15 cellular contexts compared by ENCODE assay signal in genomic region chr14:59920378-59920683, GRCh38. TPM values are rescaled to one million over a fixed set of nuclear protein-coding genes. Genes with fewer than 3 reads are reported as not detected.
DNase-seq lines count a peak whose midpoint lies in the region; ATAC-seq, FAIRE-seq and TF ChIP-seq lines count a peak whose summit lies in the region.
"Had no signal": no experiment of that assay in that cellular context is flagged by ENCODE, and none has a peak within 500 bp of the region (broad histone marks: within the 10 kb centered on the region; RNA-seq: fewer than 3 reads in every experiment).

No MANE protein-coding gene starts in this region.

- no peak for DNase-seq in activated CD4-positive, alpha-beta T cell treated with anti-CD3 and anti-CD28 coated beads, Interleukin-2, amount 10 ng/mL, durations not matched to agents 24 days and 14 days
- no peak for DNase-seq in activated CD4-positive, alpha-beta T cell treated with anti-CD3 and anti-CD28 coated beads, Interleukin-2, amount 10 ng/mL, durations not matched to agents 7 days and 5 days
- no peak for DNase-seq in astrocyte (ENCODE audit: low read depth)
- no peak for DNase-seq in mesendoderm
- peak; percentile 13 for DNase-seq in superior temporal gyrus (ENCODE audit: extremely low spot score)
- DNase-seq: amniotic stem cell had no signal

- H3K79me2 ChIP-seq in astrocyte (ENCODE audit: insufficient read depth, low read length) (no peaks in the 10 kb centered on the region), mesendoderm (ENCODE audit: control insufficient read depth, insufficient read depth, low read length) (no peaks in the 10 kb centered on the region)

- peaks cover 47% of the 10 kb centered on the region for H3K27me3 Mint-ChIP-seq in activated CD4-positive, alpha-beta T cell treated with anti-CD3 and anti-CD28 coated beads, Interleukin-2, amount 10 ng/mL, durations not matched to agents 24 days and 14 days
- peaks cover 51% of the 10 kb centered on the region for H3K27me3 Mint-ChIP-seq in activated CD4-positive, alpha-beta T cell treated with anti-CD3 and anti-CD28 coated beads, Interleukin-2, amount 10 ng/mL, durations not matched to agents 7 days and 5 days
- H3K27me3 Mint-ChIP-seq in astrocyte (ENCODE audit: low read depth, unreplicated experiment): peaks cover 2% of the 10 kb centered on the region

- no peaks in the 10 kb centered on the region for H3K36me3 Mint-ChIP-seq in activated CD4-positive, alpha-beta T cell treated with anti-CD3 and anti-CD28 coated beads, Interleukin-2, amount 10 ng/mL, durations not matched to agents 24 days and 14 days (ENCODE audit: low read depth)
- H3K36me3 Mint-ChIP-seq in activated CD4-positive, alpha-beta T cell treated with anti-CD3 and anti-CD28 coated beads, Interleukin-2, amount 10 ng/mL, durations not matched to agents 7 days and 5 days (ENCODE audit: low read depth): no peaks in the 10 kb centered on the region
- H3K36me3 Mint-ChIP-seq in astrocyte (ENCODE audit: low read depth, unreplicated experiment): no peaks in the 10 kb centered on the region

- CTCF ChIA-PET in activated CD4-positive, alpha-beta T cell treated with anti-CD3 and anti-CD28 coated beads, Interleukin-2, amount 10 ng/mL, durations not matched to agents 7 days and 5 days (lab: Charles Lee): no interaction called here

- no peak overlapping the region for H3K23ac ChIP-seq in mesendoderm (ENCODE audit: low read length)

- intact Hi-C loops in activated CD4-positive, alpha-beta T cell treated with anti-CD3 and anti-CD28 coated beads, Interleukin-2, amount 10 ng/mL, durations not matched to agents 24 days and 14 days (cut with micrococcal nuclease): no loop called here

- H3K9me3 ChIP-seq in astrocyte (ENCODE audit: insufficient read depth, low read depth, low read length): no peaks in the 10 kb centered on the region
- H3K9me3 ChIP-seq: A549, tibial nerve had no signal

- no peak overlapping the region for H3K4me3 ChIP-seq in astrocyte (ENCODE audit: insufficient read depth, low read depth, low read length)
- H3K4me3 ChIP-seq in mesendoderm (ENCODE audit: low read length): peak overlapping the region; percentile 28

- no peak overlapping the region for H3K9ac ChIP-seq in astrocyte (ENCODE audit: low read length)
- peak overlapping the region; percentile 77 for H3K9ac ChIP-seq in mesendoderm (ENCODE audit: low read length)
- H3K9ac ChIP-seq: KMS-11 had no signal

- peaks cover 4% of the 10 kb centered on the region for H3K4me1 Mint-ChIP-seq in activated CD4-positive, alpha-beta T cell treated with anti-CD3 and anti-CD28 coated beads, Interleukin-2, amount 10 ng/mL, durations not matched to agents 24 days and 14 days
- H3K4me1 Mint-ChIP-seq in activated CD4-positive, alpha-beta T cell treated with anti-CD3 and anti-CD28 coated beads, Interleukin-2, amount 10 ng/mL, durations not matched to agents 7 days and 5 days: peaks cover 5% of the 10 kb centered on the region
- no peaks in the 10 kb centered on the region for H3K4me1 Mint-ChIP-seq in astrocyte (ENCODE audit: low read depth, unreplicated experiment)

- no peaks in the 10 kb centered on the region for H3K9me3 Mint-ChIP-seq in activated CD4-positive, alpha-beta T cell treated with anti-CD3 and anti-CD28 coated beads, Interleukin-2, amount 10 ng/mL, durations not matched to agents 24 days and 14 days
- H3K9me3 Mint-ChIP-seq in activated CD4-positive, alpha-beta T cell treated with anti-CD3 and anti-CD28 coated beads, Interleukin-2, amount 10 ng/mL, durations not matched to agents 7 days and 5 days: no peaks in the 10 kb centered on the region
- H3K9me3 Mint-ChIP-seq in astrocyte (ENCODE audit: unreplicated experiment): no peaks in the 10 kb centered on the region

- no peaks in the 10 kb centered on the region for H3K79me1 ChIP-seq in mesendoderm (ENCODE audit: low read length)

- H3K27ac Mint-ChIP-seq in activated CD4-positive, alpha-beta T cell treated with anti-CD3 and anti-CD28 coated beads, Interleukin-2, amount 10 ng/mL, durations not matched to agents 24 days and 14 days: no peak overlapping the region
- H3K27ac Mint-ChIP-seq in activated CD4-positive, alpha-beta T cell treated with anti-CD3 and anti-CD28 coated beads, Interleukin-2, amount 10 ng/mL, durations not matched to agents 7 days and 5 days: no peak overlapping the region
- no peak overlapping the region for H3K27ac Mint-ChIP-seq in astrocyte (ENCODE audit: unreplicated experiment)

- no peak overlapping the region for H4K8ac ChIP-seq in mesendoderm (ENCODE audit: low read depth, low read length)

- no peak overlapping the region for H3K18ac ChIP-seq in mesendoderm (ENCODE audit: low read length)

- peak overlapping the region; percentile 74 for H2BK15ac ChIP-seq in mesendoderm (replicated peaks; ENCODE audit: low read depth)

- H3K4me3 Mint-ChIP-seq in activated CD4-positive, alpha-beta T cell treated with anti-CD3 and anti-CD28 coated beads, Interleukin-2, amount 10 ng/mL, durations not matched to agents 24 days and 14 days: peak overlapping the region; percentile 39
- H3K4me3 Mint-ChIP-seq in activated CD4-positive, alpha-beta T cell treated with anti-CD3 and anti-CD28 coated beads, Interleukin-2, amount 10 ng/mL, durations not matched to agents 7 days and 5 days: no peak overlapping the region
- H3K4me3 Mint-ChIP-seq in astrocyte (ENCODE audit: unreplicated experiment): peak overlapping the region; percentile 74

- H3K36me3 ChIP-seq in astrocyte (ENCODE audit: insufficient read depth, low read length) (no peaks in the 10 kb centered on the region), mesendoderm (ENCODE audit: control insufficient read depth, insufficient read depth, low read length) (no peaks in the 10 kb centered on the region)
- H3K36me3 ChIP-seq: tibial nerve had no signal

- H3K4me2 ChIP-seq in astrocyte (ENCODE audit: low read length) (peak overlapping the region; percentile 95), mesendoderm (ENCODE audit: low read length) (peak overlapping the region; percentile 71)
- H3K4me2 ChIP-seq: KMS-11 had no signal

- POLR2A ChIA-PET in activated CD4-positive, alpha-beta T cell treated with anti-CD3 and anti-CD28 coated beads, Interleukin-2, amount 10 ng/mL, durations not matched to agents 7 days and 5 days (lab: Charles Lee): no interaction called here

- H3K4ac ChIP-seq in mesendoderm (ENCODE audit: low read depth, low read length): peak overlapping the region; percentile 55

- no peak overlapping the region for H2BK120ac ChIP-seq in mesendoderm (ENCODE audit: low read depth, low read length)

- no peak for TF ChIP-seq CTCF in astrocyte (IDR thresholded peaks at IDR 0.05; ENCODE audit: insufficient read depth, low read depth, low read length)

- WGBS in mesendoderm (ENCODE audit: extremely low coverage, insufficient coverage, low lambda C conversion rate): no CpG with 5 or more reads among the region's 1 CpG

- H2BK5ac ChIP-seq in mesendoderm (ENCODE audit: low read length): peak overlapping the region; percentile 25

- H3K56ac ChIP-seq in mesendoderm (ENCODE audit: low read length): peak overlapping the region; percentile 85

- no peak for FAIRE-seq in astrocyte (lab: Jason Lieb, UNC)
- FAIRE-seq: A549, endothelial cell of umbilical vein had no signal

- H4K5ac ChIP-seq in mesendoderm (ENCODE audit: low read length): no peak overlapping the region

- H3K4me1 ChIP-seq in astrocyte (ENCODE audit: insufficient read depth, low read length): peaks cover 5% of the 10 kb centered on the region
- peaks cover 3% of the 10 kb centered on the region for H3K4me1 ChIP-seq in mesendoderm (ENCODE audit: control insufficient read depth, low read depth, low read length)

- H2AFZ ChIP-seq in astrocyte (ENCODE audit: low read depth, low read length): no peak overlapping the region

- H4K20me1 ChIP-seq in astrocyte (ENCODE audit: insufficient read depth, low read length): no peaks in the 10 kb centered on the region

- no peak overlapping the region for H2AK5ac ChIP-seq in mesendoderm (ENCODE audit: low read length)

- H3K27me3 ChIP-seq in astrocyte (ENCODE audit: insufficient read depth, low read length) (peaks cover 5% of the 10 kb centered on the region), mesendoderm (ENCODE audit: insufficient read depth, low read length, poor library complexity) (no peaks in the 10 kb centered on the region)

- no peak overlapping the region for H3K27ac ChIP-seq in astrocyte (ENCODE audit: low read depth, low read length)
- peak overlapping the region; percentile 17 for H3K27ac ChIP-seq in mesendoderm (ENCODE audit: low read depth, low read length)
- H3K27ac ChIP-seq: A549, KMS-11, tibial nerve had no signal

- no peak for ATAC-seq in activated CD4-positive, CD25-positive, alpha-beta regulatory T cell treated with anti-CD3 and anti-CD28 coated beads, Interleukin-2, amount 50 U/mL, for 24 hours
- no peak for ATAC-seq in HG03159 (IDR thresholded peaks at IDR 0.05; ENCODE audit: unreplicated experiment)
- ATAC-seq in HG02759 (IDR thresholded peaks at IDR 0.05; ENCODE audit: unreplicated experiment): no peak

RNA-seq across cellular contexts. Expression of gene LRRC9, which starts 0.4 kb away (rescaled TPM):
- total RNA-seq in activated CD4-positive, alpha-beta T cell treated with anti-CD3 and anti-CD28 coated beads, Interleukin-2, amount 10 ng/mL, durations not matched to agents 24 days and 14 days: not detected in 2 replicates
- total RNA-seq in activated CD4-positive, alpha-beta T cell treated with anti-CD3 and anti-CD28 coated beads, Interleukin-2, amount 10 ng/mL, durations not matched to agents 7 days and 5 days: not detected
- 0.05 TPM in 1 of 2 replicates, not detected in the other for total RNA-seq in astrocyte
- polyA plus RNA-seq in mesendoderm (2013, experiment 1 of 2): 0.48 TPM
- 0.64 TPM for polyA plus RNA-seq in mesendoderm (2013, experiment 2 of 2)
- total RNA-seq: endothelial cell of umbilical vein, H4, lung microvascular endothelial cell, tibial nerve had no signal
- polyA plus RNA-seq: A549, endothelial cell of umbilical vein had no signal

RNA-seq across cellular contexts. Expression of gene RTN1, which starts 49.8 kb away (rescaled TPM):
- total RNA-seq in activated CD4-positive, alpha-beta T cell treated with anti-CD3 and anti-CD28 coated beads, Interleukin-2, amount 10 ng/mL, durations not matched to agents 24 days and 14 days: not detected in 2 replicates
- not detected for total RNA-seq in activated CD4-positive, alpha-beta T cell treated with anti-CD3 and anti-CD28 coated beads, Interleukin-2, amount 10 ng/mL, durations not matched to agents 7 days and 5 days
- total RNA-seq in astrocyte: 0.60 and 1.2 TPM in 2 replicates
- polyA plus RNA-seq in mesendoderm (2013, experiment 1 of 2): 0.86 TPM
- polyA plus RNA-seq in mesendoderm (2013, experiment 2 of 2): 0.67 TPM
